22 cellular contexts compared by ENCODE assay signal in genomic region chr19:20858218-20858617, GRCh38.
"Had no signal": no experiment of that assay in that cellular context is flagged by ENCODE, and none has a peak within 500 bp of the region (broad histone marks: within the 10 kb centered on the region; RNA-seq: fewer than 3 reads in every experiment).

No MANE protein-coding gene starts in this region.

- H3K27me3 ChIP-seq: brain microvascular endothelial cell, esophagus muscularis mucosa, hepatocyte, vagina had no signal

- H3K4me3 ChIP-seq: esophagus muscularis mucosa, hepatocyte, left ventricle myocardium inferior, prostate gland, vagina had no signal

- H3K36me3 ChIP-seq: brain microvascular endothelial cell, esophagus muscularis mucosa, left ventricle myocardium inferior, prostate gland, vagina, WERI-Rb-1 had no signal

- H3K9me3 ChIP-seq: prostate gland, vagina had no signal

- DNase-seq: activated CD4-positive, alpha-beta T cell treated with anti-CD3 and anti-CD28 coated beads for 1 hour; activated CD4-positive, alpha-beta T cell treated with anti-CD3 and anti-CD28 coated beads, Interleukin-2, amount 50 U/mL, for 1 hour; activated CD8-positive, alpha-beta T cell treated with anti-CD3 and anti-CD28 coated beads, Interleukin-2, amount 10 ng/mL, durations not matched to agents 7 days and 5 days; activated gamma-delta T cell treated with Interleukin-2 at 50 U/mL for 16 hours; anterior cingulate cortex; brain microvascular endothelial cell; caudate nucleus; effector memory CD4-positive, alpha-beta T cell; glutamatergic neuron; immature natural killer cell; kidney glomerular epithelial cell; left ventricle myocardium inferior; naive thymus-derived CD4-positive, alpha-beta T cell; stimulated activated CD4-positive, alpha-beta T cell treated with anti-CD3 and anti-CD28 coated beads, Interleukin-2, amount 100 ng/mL, for 48 hours; stimulated activated CD8-positive, alpha-beta memory T cell treated with anti-CD3 and anti-CD28 coated beads, Interleukin-4, amount 100 ng/mL, for 48 hours; stimulated activated naive B cell treated with anti-CD40 and anti-IgM and Interleukin-4, amounts not matched to agents 10 μg/mL and 1 μg/mL and 100 μg/mL, for 72 hours; trophoblast cell; WERI-Rb-1 had no signal

- H3K4me1 ChIP-seq: esophagus muscularis mucosa, left ventricle myocardium inferior, prostate gland, vagina had no signal
